In the genomic region with DNA sequence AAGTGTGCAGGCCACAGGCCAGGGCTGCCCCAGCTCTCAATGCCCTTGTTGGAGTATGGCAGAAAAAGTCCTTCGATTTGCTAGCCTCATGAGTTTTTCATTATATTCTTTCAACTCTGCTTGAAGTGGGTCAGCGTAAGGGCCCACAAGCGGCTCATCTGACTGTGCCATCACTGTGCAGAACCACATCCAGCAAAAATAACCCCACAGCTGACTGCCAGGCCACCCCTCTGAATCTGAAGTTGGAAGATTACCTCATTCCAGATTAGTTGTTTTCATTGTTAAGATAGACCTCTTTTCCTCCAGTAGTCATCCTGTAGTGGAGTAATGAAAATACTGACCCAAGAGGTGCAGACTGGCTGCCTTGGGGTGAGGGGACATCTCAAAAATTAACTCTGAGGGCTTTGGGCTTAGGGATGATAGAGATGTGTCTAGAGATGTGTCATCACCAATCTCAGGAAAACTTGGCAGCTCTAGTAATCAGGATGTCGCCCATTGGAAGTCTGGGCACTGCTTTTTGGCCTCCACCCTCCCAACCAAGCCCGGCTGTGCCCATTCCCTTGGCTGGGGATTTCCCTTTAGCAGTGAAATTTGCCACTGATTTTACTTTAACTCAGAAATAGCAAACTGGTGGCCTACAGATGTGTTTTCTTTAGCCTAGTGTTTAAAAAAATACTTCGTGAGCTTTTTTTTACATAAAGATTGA, we compare ENCODE assay signal across 19 cellular contexts.
"Had no signal": no experiment of that assay in that cellular context is flagged by ENCODE, and none has a peak within 500 bp of the region (broad histone marks: within the 10 kb centered on the region; RNA-seq: fewer than 3 reads in every experiment).

No MANE protein-coding gene starts in this region.

- H3K36me3 ChIP-seq: cardiac muscle cell, lower lobe of right lung, transverse colon, vagina had no signal

- H3K4me1 ChIP-seq: foreskin keratinocyte, lower lobe of right lung, vagina had no signal

- H3K9me2 ChIP-seq: SK-N-SH had no signal

- H3K27ac ChIP-seq: cardiac muscle cell, foreskin keratinocyte, lower lobe of right lung, skin epidermis, transverse colon, vagina had no signal

- H3K9ac ChIP-seq: SK-N-SH had no signal

- H3K9me3 ChIP-seq: lower lobe of right lung, SK-N-SH, transverse colon, vagina had no signal

- H3K4me3 ChIP-seq: cardiac muscle cell, lower lobe of right lung, skin epidermis, transverse colon, vagina had no signal

- H3K27me3 ChIP-seq: cardiac muscle cell, foreskin keratinocyte, transverse colon, vagina had no signal

- DNase-seq: activated CD4-positive, alpha-beta T cell treated with anti-CD3 and anti-CD28 coated beads, Interleukin-2, amount 10 ng/mL, durations not matched to agents 24 days and 14 days; activated CD4-positive, CD25-positive, alpha-beta regulatory T cell; activated CD8-positive, alpha-beta T cell treated with anti-CD3 and anti-CD28 coated beads for 36 hours; activated effector memory CD4-positive, alpha-beta T cell treated with Interleukin-2 at 50 U/mL for 16 hours; activated naive CD4-positive, alpha-beta T cell treated with anti-CD3 and anti-CD28 coated beads, Interleukin-2, amount 10 ng/mL, durations not matched to agents 7 days and 5 days; activated T-cell treated with anti-CD3 and anti-CD28 coated beads, Interleukin-2, amount 50 U/mL, for 4 hours; effector memory CD8-positive, alpha-beta T cell; lower lobe of right lung; retina; SK-N-SH; stimulated activated naive CD8-positive, alpha-beta T cell treated with anti-CD3 and anti-CD28 coated beads, Interleukin-15, Interleukin-2, amounts not matched to agents 100 U/mL and 50 U/mL, for 24 hours; T-cell; T-helper 9 cell; transverse colon had no signal

- H3K4me2 ChIP-seq: SK-N-SH had no signal

- ATAC-seq: activated CD8-positive, alpha-beta T cell treated with anti-CD3 and anti-CD28 coated beads for 36 hours; activated T-cell treated with anti-CD3 and anti-CD28 coated beads, Interleukin-2, amount 50 U/mL, for 4 hours; effector memory CD8-positive, alpha-beta T cell; foreskin keratinocyte; lower lobe of right lung; natural killer cell treated with Interleukin-12 subunit alpha and Interleukin-12 subunit beta and Interleukin-15 and Interleukin-18, amount 100 ng/mL, for 72 hours; stimulated activated naive CD8-positive, alpha-beta T cell treated with anti-CD3 and anti-CD28 coated beads, Interleukin-15, Interleukin-2, amounts not matched to agents 100 U/mL and 50 U/mL, for 24 hours; T-cell had no signal
